ENCODE assay signal across 15 cellular contexts in genomic region chr1:1954831-1955441, GRCh38. TPM values are rescaled to one million over a fixed set of nuclear protein-coding genes. Genes with fewer than 3 reads are reported as not detected.
DNase-seq lines count a peak whose midpoint lies in the region; ATAC-seq and TF ChIP-seq lines count a peak whose summit lies in the region.
"Had no signal": no experiment of that assay in that cellular context is flagged by ENCODE, and none has a peak within 500 bp of the region (broad histone marks: within the 10 kb centered on the region; RNA-seq: fewer than 3 reads in every experiment).

No MANE protein-coding gene starts in this region.

- no peak overlapping the region for H3K27ac ChIP-seq in brain microvascular endothelial cell
- H3K27ac ChIP-seq: BLaER1 treated with 17β-estradiol and CSF1 and Interleukin-3, amounts not matched to agents 10 nM and 100 nM had no signal

- peaks cover 22% of the 10 kb centered on the region for H3K27me3 Mint-ChIP-seq in activated T-cell treated with anti-CD3 and anti-CD28 coated beads, Interleukin-2, amount 50 U/mL, for 24 hours

- peak; percentile 40 for TF ChIP-seq CTCF in brain microvascular endothelial cell (IDR thresholded peaks at IDR 0.05; ENCODE audit: low read depth, low read length, missing control alignments)

- peak; percentile 45 for DNase-seq in activated T-cell treated with anti-CD3 and anti-CD28 coated beads, Interleukin-2, amount 50 U/mL, for 24 hours
- no peak for DNase-seq in activated T-cell treated with anti-CD3 and anti-CD28 coated beads for 4 hours
- peak; percentile 19 for DNase-seq in HT-29 (ENCODE audit: low spot score)
- no peak for DNase-seq in brain microvascular endothelial cell
- peak; percentile 52 for DNase-seq in stimulated activated naive CD8-positive, alpha-beta T cell treated with anti-CD3 and anti-CD28 coated beads, Interleukin-15, Interleukin-2, amounts not matched to agents 100 U/mL and 50 U/mL, for 24 hours
- no peak for DNase-seq in amygdala (lab: John Stamatoyannopoulos, UW)
- DNase-seq in NCI-H1930 (lab: John Stamatoyannopoulos, UW): no peak
- no peak for DNase-seq in NCI-H446 treated with DMSO at 0.1 percent for 48 hours (lab: John Stamatoyannopoulos, UW)
- DNase-seq: activated CD8-positive, alpha-beta memory T cell treated with anti-CD3 and anti-CD28 coated beads, Interleukin-2, amount 50 U/mL, for 4 hours; NCI-H1436 treated with DMSO at 0.1 percent for 48 hours; NK-92 treated with Interleukin-12 subunit alpha and Interleukin-12 subunit beta, amount 100 ng/mL, for 24 hours; stimulated activated naive CD4-positive, alpha-beta T cell had no signal

- H3K36me3 ChIP-seq in brain microvascular endothelial cell (replicated peaks): no peaks in the 10 kb centered on the region
- H3K36me3 ChIP-seq: BLaER1 treated with 17β-estradiol and CSF1 and Interleukin-3, amounts not matched to agents 10 nM and 100 nM had no signal

- H3K27ac Mint-ChIP-seq in activated T-cell treated with anti-CD3 and anti-CD28 coated beads, Interleukin-2, amount 50 U/mL, for 24 hours: no peak overlapping the region
- H3K27ac Mint-ChIP-seq: nephron; T-helper 1 cell treated with Interleukin-12 subunit alpha and Interleukin-12 subunit beta and Interleukin-4 antibody, amounts not matched to agents 30 μg/mL and 1 μg/mL, for 36 hours had no signal

- peaks cover under 1% of the 10 kb centered on the region for H3K27me3 ChIP-seq in brain microvascular endothelial cell (replicated peaks)
- H3K27me3 ChIP-seq: BLaER1 treated with 17β-estradiol and CSF1 and Interleukin-3, amounts not matched to agents 10 nM and 100 nM had no signal

- H3K36me3 Mint-ChIP-seq in activated T-cell treated with anti-CD3 and anti-CD28 coated beads, Interleukin-2, amount 50 U/mL, for 24 hours (ENCODE audit: low read depth): no peaks in the 10 kb centered on the region

- peak; percentile 14 for ATAC-seq in stimulated activated naive CD8-positive, alpha-beta T cell treated with anti-CD3 and anti-CD28 coated beads, Interleukin-15, Interleukin-2, amounts not matched to agents 100 U/mL and 50 U/mL, for 24 hours

- peaks cover 9% of the 10 kb centered on the region for H3K9me3 Mint-ChIP-seq in activated T-cell treated with anti-CD3 and anti-CD28 coated beads, Interleukin-2, amount 50 U/mL, for 24 hours
- H3K9me3 Mint-ChIP-seq: nephron had no signal

- in situ Hi-C loops in brain microvascular endothelial cell (cut with HindIII; ENCODE audit: low pct_ligation_motif_present, low sequenced_read_pairs): no loop called here

- H3K4me3 ChIP-seq in brain microvascular endothelial cell (ENCODE audit: low read depth, low read length): no peak overlapping the region
- H3K4me3 ChIP-seq: BLaER1 treated with 17β-estradiol and CSF1 and Interleukin-3, amounts not matched to agents 10 nM and 100 nM had no signal

- no peak overlapping the region for H3K4me3 Mint-ChIP-seq in activated T-cell treated with anti-CD3 and anti-CD28 coated beads, Interleukin-2, amount 50 U/mL, for 24 hours
- H3K4me3 Mint-ChIP-seq: nephron; T-helper 1 cell treated with Interleukin-12 subunit alpha and Interleukin-12 subunit beta and Interleukin-4 antibody, amounts not matched to agents 30 μg/mL and 1 μg/mL, for 36 hours had no signal

- H3K4me1 Mint-ChIP-seq in activated T-cell treated with anti-CD3 and anti-CD28 coated beads, Interleukin-2, amount 50 U/mL, for 24 hours (ENCODE audit: low read depth): peaks cover 7% of the 10 kb centered on the region
- H3K4me1 Mint-ChIP-seq: nephron had no signal

RNA-seq across cellular contexts. Expression of gene TMEM52, which starts 35.9 kb away (rescaled TPM):
- 10.8 and 12.0 TPM in 2 replicates for total RNA-seq in HT-29 (2014; rRNA removed; shearing (Covaris generic))

RNA-seq across cellular contexts. Expression of gene CALML6, which starts 39.9 kb away (rescaled TPM):
- total RNA-seq in HT-29 (2014; rRNA removed; shearing (Covaris generic)): 0.91 TPM in 1 of 2 replicates, not detected in the other

RNA-seq across cellular contexts. Expression of gene CFAP74, which starts 48.6 kb away (rescaled TPM):
- not detected in 2 replicates for total RNA-seq in HT-29 (2014; rRNA removed; shearing (Covaris generic))

Comparison
In these comparisons a context has a peak if more than half of its experiments do, and no peak if none do; other contexts are left out.
1. DNase-seq: peak in activated T-cell treated with anti-CD3 and anti-CD28 coated beads, Interleukin-2, amount 50 U/mL, for 24 hours (single experiment), HT-29 (single experiment) and stimulated activated naive CD8-positive, alpha-beta T cell treated with anti-CD3 and anti-CD28 coated beads, Interleukin-15, Interleukin-2, amounts not matched to agents 100 U/mL and 50 U/mL, for 24 hours (single experiment); none in activated T-cell treated with anti-CD3 and anti-CD28 coated beads for 4 hours (single experiment), brain microvascular endothelial cell (single experiment), amygdala (0 of 56), NCI-H1930 (0 of 2) and NCI-H446 treated with DMSO at 0.1 percent for 48 hours (single experiment).